Comparison of ENCODE assay signal across 17 cellular contexts in the genomic region with DNA sequence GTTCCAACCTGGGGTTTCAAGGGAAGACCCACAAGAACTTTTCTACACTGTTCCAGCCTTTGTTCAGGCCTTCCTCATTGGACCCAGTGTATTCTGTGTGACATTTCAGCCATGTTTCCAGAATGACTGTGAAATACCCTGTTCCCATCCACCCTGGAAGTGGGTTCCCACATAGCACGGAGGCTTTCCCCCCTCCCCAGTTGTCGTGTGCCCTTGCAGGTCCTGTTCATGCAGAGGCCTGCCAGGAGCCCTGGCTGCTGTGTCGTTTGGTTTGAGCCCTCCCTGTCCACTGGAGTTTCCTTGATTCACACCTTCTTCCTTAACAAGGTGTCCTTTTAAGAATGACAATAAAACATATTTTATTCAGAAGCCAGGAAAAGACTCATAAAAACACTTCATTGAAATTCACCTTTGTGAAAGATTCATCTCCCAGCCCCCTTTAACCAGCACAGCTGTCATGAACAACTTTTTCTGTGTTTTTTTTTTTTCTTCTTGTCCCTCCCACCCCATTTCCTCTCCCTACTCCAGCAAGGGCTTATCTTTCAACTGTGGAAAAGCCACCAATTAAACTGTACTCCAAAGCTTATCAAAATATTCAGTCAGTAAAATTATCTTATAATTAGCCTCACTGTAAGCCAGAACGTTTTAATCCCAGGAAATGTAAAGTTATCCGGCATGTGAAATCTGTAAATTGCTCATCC.
"Had no signal": no experiment of that assay in that cellular context is flagged by ENCODE, and none has a peak within 500 bp of the region (broad histone marks: within the 10 kb centered on the region; RNA-seq: fewer than 3 reads in every experiment).

No MANE protein-coding gene starts in this region.

- ATAC-seq: body of pancreas, left cardiac atrium had no signal

- H3K27ac ChIP-seq: body of pancreas, colonic mucosa, transverse colon, vagina had no signal

- H3K9me3 Mint-ChIP-seq: activated naive CD8-positive, alpha-beta T cell treated with anti-CD3 and anti-CD28 coated beads for 36 hours; activated T-helper 1 cell treated with anti-CD3 and anti-CD28 coated beads, Interleukin-12 subunit alpha, Interleukin-12 subunit beta, Interleukin-2, Interleukin-4 antibody, amounts not matched to agents 30 ng/mL and 10 ng/mL and 1 ng/mL, durations not matched to agents 14 hours and 24 hours and 36 hours had no signal

- H3K27ac Mint-ChIP-seq: activated naive CD8-positive, alpha-beta T cell treated with anti-CD3 and anti-CD28 coated beads for 36 hours; activated T-helper 1 cell treated with anti-CD3 and anti-CD28 coated beads, Interleukin-12 subunit alpha, Interleukin-12 subunit beta, Interleukin-2, Interleukin-4 antibody, amounts not matched to agents 30 ng/mL and 10 ng/mL and 1 ng/mL, durations not matched to agents 14 hours and 24 hours and 36 hours had no signal

- DNase-seq: activated CD4-positive, alpha-beta T cell treated with anti-CD3 and anti-CD28 coated beads, Interleukin-2, amount 50 U/mL, for 1 hour; activated CD8-positive, alpha-beta memory T cell treated with anti-CD3 and anti-CD28 coated beads for 24 hours; activated naive CD8-positive, alpha-beta T cell treated with anti-CD3 and anti-CD28 coated beads for 36 hours; amygdala; body of pancreas; central memory CD4-positive, alpha-beta T cell; colonic mucosa; left cardiac atrium; midbrain; stimulated activated CD4-positive, alpha-beta T cell treated with anti-CD3 and anti-CD28 coated beads, Interleukin-15, amount 100 ng/mL, for 24 hours; stimulated activated CD4-positive, alpha-beta T cell treated with anti-CD3 and anti-CD28 coated beads, Interleukin-4, amount 100 ng/mL, for 1 hour; stimulated activated naive CD4-positive, alpha-beta T cell treated with Interleukin-2 at 50 U/mL for 16 hours; substantia nigra; transverse colon had no signal

- H3K36me3 Mint-ChIP-seq: activated naive CD8-positive, alpha-beta T cell treated with anti-CD3 and anti-CD28 coated beads for 36 hours had no signal

- H3K27me3 ChIP-seq: body of pancreas, colonic mucosa, transverse colon, vagina had no signal

- H3K4me3 ChIP-seq: body of pancreas, colonic mucosa, lung, transverse colon, vagina had no signal

- H3K4me1 ChIP-seq: body of pancreas, colonic mucosa, vagina had no signal

- H3K4me3 Mint-ChIP-seq: activated naive CD8-positive, alpha-beta T cell treated with anti-CD3 and anti-CD28 coated beads for 36 hours; activated T-helper 1 cell treated with anti-CD3 and anti-CD28 coated beads, Interleukin-12 subunit alpha, Interleukin-12 subunit beta, Interleukin-2, Interleukin-4 antibody, amounts not matched to agents 30 ng/mL and 10 ng/mL and 1 ng/mL, durations not matched to agents 14 hours and 24 hours and 36 hours had no signal

- H3K36me3 ChIP-seq: colonic mucosa, transverse colon, vagina had no signal

- H3K9me3 ChIP-seq: body of pancreas, colonic mucosa, transverse colon, vagina had no signal
